8 cellular contexts compared by ENCODE assay signal in the genomic region with DNA sequence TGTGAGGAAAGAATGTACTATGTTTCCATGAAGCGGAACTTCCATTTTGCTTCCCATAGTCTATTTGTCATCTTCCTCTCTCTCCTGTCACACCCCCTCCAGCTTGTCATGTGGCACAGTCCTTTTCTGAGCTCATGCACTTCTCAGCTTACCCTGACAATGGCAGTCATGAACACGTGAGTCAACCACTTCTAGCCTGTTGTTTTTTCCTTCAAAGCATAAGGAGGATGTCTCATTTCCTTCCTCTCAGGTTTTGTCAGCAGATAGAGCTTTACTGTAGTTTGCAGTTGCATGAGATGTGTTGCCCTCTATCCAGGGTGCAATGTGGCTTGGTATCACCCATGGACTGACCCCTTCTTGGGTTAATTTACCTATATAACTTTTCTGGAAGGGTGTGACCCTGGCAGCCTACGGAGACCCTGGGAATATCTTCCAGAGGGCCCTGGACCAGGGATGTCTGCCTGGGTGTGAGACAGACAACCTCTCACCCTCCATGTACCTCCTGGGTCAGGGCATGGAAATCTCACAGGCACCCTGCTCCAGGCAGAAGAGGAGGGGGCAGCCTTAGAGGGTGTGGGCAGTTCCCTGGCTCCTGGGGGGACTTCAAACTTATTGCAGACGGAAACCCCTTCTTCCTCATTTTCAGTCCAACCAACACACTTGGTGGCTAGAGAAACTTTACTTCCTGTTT. TPM values are rescaled to one million over a fixed set of nuclear protein-coding genes. Genes with fewer than 3 reads are reported as not detected.
A peak's percentile ranks its signal among the peaks of the same experiment; 100 is the strongest.
DNase-seq lines count a peak whose midpoint lies in the region; ATAC-seq and TF ChIP-seq lines count a peak whose summit lies in the region.

No MANE protein-coding gene starts in this region.

- H3K4me1 Mint-ChIP-seq in immature natural killer cell = peaks cover 38 to 39% of the 10 kb centered on the region in 2 donors

- in situ Hi-C loops in GM13977 (cut with MboI; ENCODE audit: low pct_unique_long_range_greater_than_20kb, low sequenced_read_pairs, unreplicated experiment) = loop anchor here (25.0 kb wide), 1 partner anchor 407 kb away; a partner anchor contains a TSS

- H3K9me3 Mint-ChIP-seq in immature natural killer cell = no peaks in the 10 kb centered on the region

- TF ChIP-seq CTCF in GM13977 (IDR thresholded peaks at IDR 0.05; ENCODE audit: extremely low read depth, insufficient read depth, missing control alignments) = no peak

- H3K4me3 Mint-ChIP-seq in immature natural killer cell = peak overlapping the region; percentile 41 to 73 (median 52)

- ATAC-seq in HG03432 (IDR thresholded peaks at IDR 0.05; ENCODE audit: unreplicated experiment) (peak; percentile 36), SK-N-SH treated with all-trans-retinoic acid at 6 μM for 48 hours (0 out of 3 replicates have a peak, but pooled peaks have one; percentile 7), HG03095 (IDR thresholded peaks at IDR 0.05; ENCODE audit: unreplicated experiment) (no peak)

- DNase-seq in GM13977 (ENCODE audit: low spot score) (peak; percentile 34), immature natural killer cell (peak; percentile 50 to 58 (median 55)), posterior vena cava (ENCODE audit: low spot score) (no peak)
- peak; percentile 58 for DNase-seq in activated naive CD8-positive, alpha-beta T cell treated with anti-CD3 and anti-CD28 coated beads, Interleukin-2, amount 50 U/mL, for 16 hours (ENCODE audit: low read depth, low spot score)
- peak in 2 of 3 experiments; percentile 57 to 67 for DNase-seq in stimulated activated CD4-positive, alpha-beta T cell treated with anti-CD3 and anti-CD28 coated beads, TNF-alpha, amount 100 ng/mL, for 4 hours (ENCODE audit: low read depth in 3 of 3)

- H3K36me3 Mint-ChIP-seq in immature natural killer cell = no peaks in the 10 kb centered on the region

- intact Hi-C loops in posterior vena cava (cut with DNase I) = loop anchor here in 1 of 2 donors (10.0 kb wide), 1 partner anchor 885 kb away; a partner anchor contains a TSS

- H3K27me3 Mint-ChIP-seq in immature natural killer cell (ENCODE audit: low read depth in 3 of 3) = peaks cover 12 to 14% (median 12%) of the 10 kb centered on the region in 3 donors

- H3K27ac Mint-ChIP-seq in immature natural killer cell = peak overlapping the region; percentile 45 to 81 (median 73)

TF ChIP-seq in SK-N-SH treated with all-trans-retinoic acid at 6 μM for 48 hours, 23 proteins besides CTCF, POLR2A, EP300 and RAD21:
- TF ChIP-seq ZNF70 (CRISPR knock-in tag; IDR thresholded peaks at IDR 0.05) = no peak
- TF ChIP-seq, protein P1, sequence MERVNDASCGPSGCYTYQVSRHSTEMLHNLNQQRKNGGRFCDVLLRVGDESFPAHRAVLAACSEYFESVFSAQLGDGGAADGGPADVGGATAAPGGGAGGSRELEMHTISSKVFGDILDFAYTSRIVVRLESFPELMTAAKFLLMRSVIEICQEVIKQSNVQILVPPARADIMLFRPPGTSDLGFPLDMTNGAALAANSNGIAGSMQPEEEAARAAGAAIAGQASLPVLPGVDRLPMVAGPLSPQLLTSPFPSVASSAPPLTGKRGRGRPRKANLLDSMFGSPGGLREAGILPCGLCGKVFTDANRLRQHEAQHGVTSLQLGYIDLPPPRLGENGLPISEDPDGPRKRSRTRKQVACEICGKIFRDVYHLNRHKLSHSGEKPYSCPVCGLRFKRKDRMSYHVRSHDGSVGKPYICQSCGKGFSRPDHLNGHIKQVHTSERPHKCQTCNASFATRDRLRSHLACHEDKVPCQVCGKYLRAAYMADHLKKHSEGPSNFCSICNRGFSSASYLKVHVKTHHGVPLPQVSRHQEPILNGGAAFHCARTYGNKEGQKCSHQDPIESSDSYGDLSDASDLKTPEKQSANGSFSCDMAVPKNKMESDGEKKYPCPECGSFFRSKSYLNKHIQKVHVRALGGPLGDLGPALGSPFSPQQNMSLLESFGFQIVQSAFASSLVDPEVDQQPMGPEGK (CRISPR knock-in tag; IDR thresholded peaks at IDR 0.05; ENCODE audit: borderline replicate concordance) = no peak
- TF ChIP-seq, protein P2, sequence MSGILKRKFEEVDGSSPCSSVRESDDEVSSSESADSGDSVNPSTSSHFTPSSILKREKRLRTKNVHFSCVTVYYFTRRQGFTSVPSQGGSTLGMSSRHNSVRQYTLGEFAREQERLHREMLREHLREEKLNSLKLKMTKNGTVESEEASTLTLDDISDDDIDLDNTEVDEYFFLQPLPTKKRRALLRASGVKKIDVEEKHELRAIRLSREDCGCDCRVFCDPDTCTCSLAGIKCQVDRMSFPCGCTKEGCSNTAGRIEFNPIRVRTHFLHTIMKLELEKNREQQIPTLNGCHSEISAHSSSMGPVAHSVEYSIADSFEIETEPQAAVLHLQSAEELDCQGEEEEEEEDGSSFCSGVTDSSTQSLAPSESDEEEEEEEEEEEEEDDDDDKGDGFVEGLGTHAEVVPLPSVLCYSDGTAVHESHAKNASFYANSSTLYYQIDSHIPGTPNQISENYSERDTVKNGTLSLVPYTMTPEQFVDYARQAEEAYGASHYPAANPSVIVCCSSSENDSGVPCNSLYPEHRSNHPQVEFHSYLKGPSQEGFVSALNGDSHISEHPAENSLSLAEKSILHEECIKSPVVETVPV (CRISPR knock-in tag; IDR thresholded peaks at IDR 0.05) = no peak
- no peak for TF ChIP-seq GLIS3 (CRISPR knock-in tag; IDR thresholded peaks at IDR 0.05)
- TF ChIP-seq TCF4 (CRISPR knock-in tag; IDR thresholded peaks at IDR 0.05; ENCODE audit: borderline replicate concordance) = no peak
- TF ChIP-seq, protein P3, sequence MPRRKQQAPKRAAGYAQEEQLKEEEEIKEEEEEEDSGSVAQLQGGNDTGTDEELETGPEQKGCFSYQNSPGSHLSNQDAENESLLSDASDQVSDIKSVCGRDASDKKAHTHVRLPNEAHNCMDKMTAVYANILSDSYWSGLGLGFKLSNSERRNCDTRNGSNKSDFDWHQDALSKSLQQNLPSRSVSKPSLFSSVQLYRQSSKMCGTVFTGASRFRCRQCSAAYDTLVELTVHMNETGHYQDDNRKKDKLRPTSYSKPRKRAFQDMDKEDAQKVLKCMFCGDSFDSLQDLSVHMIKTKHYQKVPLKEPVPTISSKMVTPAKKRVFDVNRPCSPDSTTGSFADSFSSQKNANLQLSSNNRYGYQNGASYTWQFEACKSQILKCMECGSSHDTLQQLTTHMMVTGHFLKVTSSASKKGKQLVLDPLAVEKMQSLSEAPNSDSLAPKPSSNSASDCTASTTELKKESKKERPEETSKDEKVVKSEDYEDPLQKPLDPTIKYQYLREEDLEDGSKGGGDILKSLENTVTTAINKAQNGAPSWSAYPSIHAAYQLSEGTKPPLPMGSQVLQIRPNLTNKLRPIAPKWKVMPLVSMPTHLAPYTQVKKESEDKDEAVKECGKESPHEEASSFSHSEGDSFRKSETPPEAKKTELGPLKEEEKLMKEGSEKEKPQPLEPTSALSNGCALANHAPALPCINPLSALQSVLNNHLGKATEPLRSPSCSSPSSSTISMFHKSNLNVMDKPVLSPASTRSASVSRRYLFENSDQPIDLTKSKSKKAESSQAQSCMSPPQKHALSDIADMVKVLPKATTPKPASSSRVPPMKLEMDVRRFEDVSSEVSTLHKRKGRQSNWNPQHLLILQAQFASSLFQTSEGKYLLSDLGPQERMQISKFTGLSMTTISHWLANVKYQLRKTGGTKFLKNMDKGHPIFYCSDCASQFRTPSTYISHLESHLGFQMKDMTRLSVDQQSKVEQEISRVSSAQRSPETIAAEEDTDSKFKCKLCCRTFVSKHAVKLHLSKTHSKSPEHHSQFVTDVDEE (CRISPR knock-in tag; IDR thresholded peaks at IDR 0.05) = no peak
- no peak for TF ChIP-seq ZC3H10 (CRISPR knock-in tag; IDR thresholded peaks at IDR 0.05)
- TF ChIP-seq, protein P4, sequence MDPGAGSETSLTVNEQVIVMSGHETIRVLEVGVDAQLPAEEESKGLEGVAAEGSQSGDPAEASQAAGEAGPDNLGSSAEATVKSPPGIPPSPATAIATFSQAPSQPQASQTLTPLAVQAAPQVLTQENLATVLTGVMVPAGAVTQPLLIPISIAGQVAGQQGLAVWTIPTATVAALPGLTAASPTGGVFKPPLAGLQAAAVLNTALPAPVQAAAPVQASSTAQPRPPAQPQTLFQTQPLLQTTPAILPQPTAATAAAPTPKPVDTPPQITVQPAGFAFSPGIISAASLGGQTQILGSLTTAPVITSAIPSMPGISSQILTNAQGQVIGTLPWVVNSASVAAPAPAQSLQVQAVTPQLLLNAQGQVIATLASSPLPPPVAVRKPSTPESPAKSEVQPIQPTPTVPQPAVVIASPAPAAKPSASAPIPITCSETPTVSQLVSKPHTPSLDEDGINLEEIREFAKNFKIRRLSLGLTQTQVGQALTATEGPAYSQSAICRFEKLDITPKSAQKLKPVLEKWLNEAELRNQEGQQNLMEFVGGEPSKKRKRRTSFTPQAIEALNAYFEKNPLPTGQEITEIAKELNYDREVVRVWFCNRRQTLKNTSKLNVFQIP (CRISPR knock-in tag; IDR thresholded peaks at IDR 0.05; ENCODE audit: borderline replicate concordance, low read depth) = no peak
- no peak for TF ChIP-seq PPARA (CRISPR knock-in tag; IDR thresholded peaks at IDR 0.05; ENCODE audit: borderline replicate concordance)
- TF ChIP-seq BACH2 (CRISPR knock-in tag; IDR thresholded peaks at IDR 0.05; ENCODE audit: borderline replicate concordance) = no peak

RNA-seq across cellular contexts. Expression of a gene that starts 4.0 kb away (rescaled TPM):
- 10 to 100 TPM in 2 of 3 donors, 1 to 10 TPM in 1; 7.9 to 11.3 (median 11.2) TPM for polyA plus RNA-seq in immature natural killer cell
- total RNA-seq in posterior vena cava = 10 to 100 TPM; 11.7 to 13.9 TPM
